Comparison of ENCODE assay signal across 9 cellular contexts in genomic region chr1:23475134-23475628, GRCh38. TPM values are rescaled to one million over a fixed set of nuclear protein-coding genes. Genes with fewer than 3 reads are reported as not detected.
A peak's percentile ranks its signal among the peaks of the same experiment; 100 is the strongest.
DNase-seq lines count a peak whose midpoint lies in the region; TF ChIP-seq lines count a peak whose summit lies in the region.
"Had no signal": no experiment of that assay in that cellular context is flagged by ENCODE, and none has a peak within 500 bp of the region (broad histone marks: within the 10 kb centered on the region; RNA-seq: fewer than 3 reads in every experiment).

No MANE protein-coding gene starts in this region.

- H3K9me3 ChIP-seq in esophagus squamous epithelium = no peaks in the 10 kb centered on the region
- no peaks in the 10 kb centered on the region for H3K9me3 ChIP-seq in prostate gland
- H3K9me3 ChIP-seq in MM.1S (replicated peaks; ENCODE audit: insufficient read depth, low read length) = no peaks in the 10 kb centered on the region

- peak overlapping the region in 3 of 4 donors; percentile 9 to 43 (median 42) for H3K27ac ChIP-seq in esophagus squamous epithelium
- peak overlapping the region; percentile 41 to 47 for H3K27ac ChIP-seq in prostate gland
- no peak overlapping the region for H3K27ac ChIP-seq in MM.1S (ENCODE audit: low read length)

- H3K36me3 ChIP-seq in esophagus squamous epithelium = no peaks in the 10 kb centered on the region
- no peaks in the 10 kb centered on the region for H3K36me3 ChIP-seq in prostate gland
- H3K36me3 ChIP-seq in MM.1S (replicated peaks; ENCODE audit: insufficient read depth, low read length) = no peaks in the 10 kb centered on the region

- H3K4me1 ChIP-seq in esophagus squamous epithelium = peaks cover 9 to 63% (median 15%) of the 10 kb centered on the region in 3 donors
- H3K4me1 ChIP-seq in prostate gland (replicated peaks) = peaks cover 14% of the 10 kb centered on the region
- H3K4me1 ChIP-seq in MM.1S (ENCODE audit: low read length) = no peaks in the 10 kb centered on the region

- no peak overlapping the region for H2AFZ ChIP-seq in MM.1S (ENCODE audit: low read length)

- H3K9me2 ChIP-seq in MM.1S (replicated peaks; ENCODE audit: insufficient read depth, low read length) = no peaks in the 10 kb centered on the region

- H3K79me2 ChIP-seq in MM.1S (ENCODE audit: low read length) = no peaks in the 10 kb centered on the region

- TF ChIP-seq CTCF in esophagus squamous epithelium (IDR thresholded peaks at IDR 0.05) (no peak), prostate gland (IDR thresholded peaks at IDR 0.05) (no peak), MM.1S (IDR thresholded peaks at IDR 0.05; ENCODE audit: low read length) (no peak)

- TF ChIP-seq POLR2A in esophagus squamous epithelium (IDR thresholded peaks at IDR 0.05) = no peak
- TF ChIP-seq POLR2A in prostate gland (IDR thresholded peaks at IDR 0.05) = no peak

- no peak overlapping the region for H3K4me2 ChIP-seq in MM.1S (ENCODE audit: low read depth, low read length)

- intact Hi-C loops in esophagus squamous epithelium (cut with DNase I) = no loop called here
- intact Hi-C loops in prostate gland (cut with DNase I) = no loop called here

- in situ Hi-C loops in G401 (cut with HindIII; ENCODE audit: low sequenced_read_pairs) = no loop called here

- H3K4me3 ChIP-seq in esophagus squamous epithelium (no peak overlapping the region), prostate gland (no peak overlapping the region), MM.1S (ENCODE audit: low read length) (no peak overlapping the region)

- no peak overlapping the region for H3K9ac ChIP-seq in MM.1S (ENCODE audit: low read length)

- H3F3A ChIP-seq in MM.1S (ENCODE audit: insufficient read depth, low read length) = no peaks in the 10 kb centered on the region

- 47 to 62% methylated on average over 5 to 6 of the region's 6 CpGs for whole genome bisulfite sequencing in esophagus squamous epithelium, 2 donors
- 41% methylated on average over 6 of the region's 6 CpGs for WGBS in prostate gland

- DNase-seq in G401 (ENCODE audit: low spot score) (peak; percentile 6), RPMI7951 (ENCODE audit: low read depth) (peak; percentile 94), esophagus squamous epithelium (lab: John Stamatoyannopoulos, UW) (no peak), prostate gland (ENCODE audit: low spot score) (peak; percentile 59), CD1c-positive myeloid dendritic cell (ENCODE audit: extremely low spot score) (no peak), MM.1S (no peak), NCI-H1092 treated with DMSO at 0.1 percent for 48 hours (lab: John Stamatoyannopoulos, UW) (no peak)
- DNase-seq in activated naive CD4-positive, alpha-beta T cell treated with anti-CD3 and anti-CD28 coated beads, Interleukin-2, amount 50 U/mL, for 16 hours = no peak
- DNase-seq: activated naive CD4-positive, alpha-beta T cell treated with anti-CD3 and anti-CD28 coated beads, Interleukin-2, amount 10 ng/mL, durations not matched to agents 7 days and 5 days had no signal

- H3K27me3 ChIP-seq in esophagus squamous epithelium (no peaks in the 10 kb centered on the region), prostate gland (replicated peaks; ENCODE audit: insufficient read depth) (no peaks in the 10 kb centered on the region), MM.1S (replicated peaks; ENCODE audit: insufficient read depth, low read length) (no peaks in the 10 kb centered on the region)

- H4K20me1 ChIP-seq in MM.1S (ENCODE audit: insufficient read depth, low read length) = no peaks in the 10 kb centered on the region

RNA-seq across cellular contexts. Expression of gene ASAP3, which starts 8.8 kb away (rescaled TPM):
- total RNA-seq in G401 (2014; rRNA removed; shearing (Covaris generic)) = 49.3 and 59.4 TPM in 2 replicates
- total RNA-seq in RPMI7951 (2014; rRNA removed; shearing (Covaris generic)) = 8.4 and 11.2 TPM in 2 replicates
- total RNA-seq in esophagus squamous epithelium (10 to 100 TPM; 17.6 to 39.0 (median 30.5) TPM), prostate gland (10 to 100 TPM; 76.5 to 83.1 TPM)

RNA-seq across cellular contexts. Expression of gene TCEA3, which starts 50.6 kb away (rescaled TPM):
- 0.95 and 1.0 TPM in 2 replicates for total RNA-seq in G401 (2014; rRNA removed; shearing (Covaris generic))
- 1.7 and 2.3 TPM in 2 replicates for total RNA-seq in RPMI7951 (2014; rRNA removed; shearing (Covaris generic))
- total RNA-seq in esophagus squamous epithelium = 10 to 100 TPM in 3 of 4 donors, 1 to 10 TPM in 1; 9.1 to 30.7 (median 25.1) TPM
- 100 to 1,000 TPM in 1 of 2 donors, 10 to 100 TPM in 1; 65.2 to 115 TPM for total RNA-seq in prostate gland

RNA-seq across cellular contexts. Expression of gene E2F2, which starts 55.9 kb away (rescaled TPM):
- 8.4 and 11.7 TPM in 2 replicates for total RNA-seq in G401 (2014; rRNA removed; shearing (Covaris generic))
- total RNA-seq in RPMI7951 (2014; rRNA removed; shearing (Covaris generic)) = 4.2 and 4.7 TPM in 2 replicates
- total RNA-seq in esophagus squamous epithelium = 10 to 100 TPM; 10.1 to 16.9 (median 11.8) TPM
- 1 to 10 TPM; 1.0 to 4.1 TPM for total RNA-seq in prostate gland

Comparison
In these comparisons a context has a peak if more than half of its experiments do, and no peak if none do; other contexts are left out.
1. DNase-seq: peak in G401 (single experiment), RPMI7951 (single experiment) and prostate gland (single experiment); none in esophagus squamous epithelium (single experiment), CD1c-positive myeloid dendritic cell (single experiment), activated naive CD4-positive, alpha-beta T cell treated with anti-CD3 and anti-CD28 coated beads, Interleukin-2, amount 50 U/mL, for 16 hours (single experiment), MM.1S (single experiment) and NCI-H1092 treated with DMSO at 0.1 percent for 48 hours (single experiment).